Comparison of ENCODE assay signal across 14 cellular contexts in genomic region chr1:6207075-6207885, GRCh38. TPM values are rescaled to one million over a fixed set of nuclear protein-coding genes. Genes with fewer than 3 reads are reported as not detected.
DNase-seq lines count a peak whose midpoint lies in the region; ATAC-seq and TF ChIP-seq lines count a peak whose summit lies in the region.
"Had no signal": no experiment of that assay in that cellular context is flagged by ENCODE, and none has a peak within 500 bp of the region (broad histone marks: within the 10 kb centered on the region; RNA-seq: fewer than 3 reads in every experiment).

No MANE protein-coding gene starts in this region.

- TF ChIP-seq CTCF in retinal pigment epithelial cell (conservative IDR thresholded peaks at IDR 0.05; ENCODE audit: low read depth, low read length), result no peak

- H3K4me3 ChIP-seq in retinal pigment epithelial cell (ENCODE audit: low read length), result peak overlapping the region; percentile 66

- no peaks in the 10 kb centered on the region for H3K27me3 Mint-ChIP-seq in activated CD4-positive, alpha-beta T cell treated with anti-CD3 and anti-CD28 coated beads, Interleukin-2, amount 10 ng/mL, durations not matched to agents 24 days and 14 days
- H3K27me3 Mint-ChIP-seq in activated CD4-positive, alpha-beta T cell treated with anti-CD3 and anti-CD28 coated beads, Interleukin-2, amount 10 ng/mL, durations not matched to agents 7 days and 5 days, result peaks cover 18% of the 10 kb centered on the region
- no peaks in the 10 kb centered on the region for H3K27me3 Mint-ChIP-seq in T-helper 17 cell

- intact Hi-C loops in activated CD4-positive, alpha-beta T cell treated with anti-CD3 and anti-CD28 coated beads, Interleukin-2, amount 10 ng/mL, durations not matched to agents 24 days and 14 days (cut with micrococcal nuclease), result loop anchor here (5.0 kb wide), 3 partner anchors 180 to 395 kb away; partner anchors contain the start of genes ACOT7 and KLHL21
- intact Hi-C loops in Right ventricle myocardium superior (cut with DNase I), result no loop called here
- intact Hi-C loops in posterior vena cava (cut with DNase I), result loop anchor here in 1 of 2 donors (5.0 kb wide), 1 partner anchor 35 kb away; the partner anchor contains the start of gene HES3

- CTCF ChIA-PET in activated CD4-positive, alpha-beta T cell treated with anti-CD3 and anti-CD28 coated beads, Interleukin-2, amount 10 ng/mL, durations not matched to agents 7 days and 5 days (lab: Charles Lee), result interaction anchor here (0.6 to 4.6 kb wide), 5 partner anchors 11 to 242 kb away, joined by 3 to 19 read pairs (median 3); no protein-coding TSS in a partner anchor

- H3K36me3 Mint-ChIP-seq in activated CD4-positive, alpha-beta T cell treated with anti-CD3 and anti-CD28 coated beads, Interleukin-2, amount 10 ng/mL, durations not matched to agents 24 days and 14 days (ENCODE audit: low read depth), result peaks cover 17% of the 10 kb centered on the region
- no peaks in the 10 kb centered on the region for H3K36me3 Mint-ChIP-seq in activated CD4-positive, alpha-beta T cell treated with anti-CD3 and anti-CD28 coated beads, Interleukin-2, amount 10 ng/mL, durations not matched to agents 7 days and 5 days (ENCODE audit: low read depth)
- H3K36me3 Mint-ChIP-seq in T-helper 17 cell (ENCODE audit: low read depth), result no peaks in the 10 kb centered on the region

- peak overlapping the region; percentile 85 for H3K4me3 Mint-ChIP-seq in activated CD4-positive, alpha-beta T cell treated with anti-CD3 and anti-CD28 coated beads, Interleukin-2, amount 10 ng/mL, durations not matched to agents 24 days and 14 days
- H3K4me3 Mint-ChIP-seq in activated CD4-positive, alpha-beta T cell treated with anti-CD3 and anti-CD28 coated beads, Interleukin-2, amount 10 ng/mL, durations not matched to agents 7 days and 5 days, result no peak overlapping the region
- peak overlapping the region; percentile 78 for H3K4me3 Mint-ChIP-seq in T-helper 17 cell

- H3K27ac Mint-ChIP-seq in activated CD4-positive, alpha-beta T cell treated with anti-CD3 and anti-CD28 coated beads, Interleukin-2, amount 10 ng/mL, durations not matched to agents 24 days and 14 days, result peak overlapping the region; percentile 56
- no peak overlapping the region for H3K27ac Mint-ChIP-seq in activated CD4-positive, alpha-beta T cell treated with anti-CD3 and anti-CD28 coated beads, Interleukin-2, amount 10 ng/mL, durations not matched to agents 7 days and 5 days
- H3K27ac Mint-ChIP-seq in T-helper 17 cell, result no peak overlapping the region

- POLR2A ChIA-PET in activated CD4-positive, alpha-beta T cell treated with anti-CD3 and anti-CD28 coated beads, Interleukin-2, amount 10 ng/mL, durations not matched to agents 7 days and 5 days (lab: Charles Lee), result interaction anchor here (0.6 kb wide), 2 partner anchors 22 to 25 kb away, joined by 3 to 5 read pairs; no protein-coding TSS in a partner anchor

- peak; percentile 60 for DNase-seq in activated CD4-positive, alpha-beta T cell treated with anti-CD3 and anti-CD28 coated beads, Interleukin-2, amount 10 ng/mL, durations not matched to agents 24 days and 14 days
- no peak for DNase-seq in activated CD4-positive, alpha-beta T cell treated with anti-CD3 and anti-CD28 coated beads, Interleukin-2, amount 10 ng/mL, durations not matched to agents 7 days and 5 days
- DNase-seq in T-helper 17 cell (no peak), Right ventricle myocardium superior (peak; percentile 56), retinal pigment epithelial cell (ENCODE audit: low read depth) (no peak), posterior vena cava (ENCODE audit: low spot score) (no peak), Ammon's horn (ENCODE audit: low spot score) (no peak)
- DNase-seq: activated effector memory CD4-positive, alpha-beta T cell treated with anti-CD3 and anti-CD28 coated beads, Interleukin-2, amount 50 U/mL, for 16 hours; NCI-H69; stimulated activated CD4-positive, alpha-beta T cell treated with anti-CD3 and anti-CD28 coated beads, Interleukin-4, amount 100 ng/mL, for 1 hour had no signal

- peaks cover 18% of the 10 kb centered on the region for H3K4me1 Mint-ChIP-seq in activated CD4-positive, alpha-beta T cell treated with anti-CD3 and anti-CD28 coated beads, Interleukin-2, amount 10 ng/mL, durations not matched to agents 24 days and 14 days
- peaks cover 17% of the 10 kb centered on the region for H3K4me1 Mint-ChIP-seq in activated CD4-positive, alpha-beta T cell treated with anti-CD3 and anti-CD28 coated beads, Interleukin-2, amount 10 ng/mL, durations not matched to agents 7 days and 5 days
- H3K4me1 Mint-ChIP-seq in T-helper 17 cell, result peaks cover 5% of the 10 kb centered on the region

- ATAC-seq in T-helper 17 cell (no peak), Right ventricle myocardium superior (ENCODE audit: poor library complexity) (peak; percentile 44), HG03045 (IDR thresholded peaks at IDR 0.05; ENCODE audit: unreplicated experiment) (no peak)

- H3K9me3 ChIP-seq in T-helper 17 cell (ENCODE audit: control insufficient read depth, low read length, poor library complexity, severe bottlenecking), result no peaks in the 10 kb centered on the region

- no peaks in the 10 kb centered on the region for H3K9me3 Mint-ChIP-seq in activated CD4-positive, alpha-beta T cell treated with anti-CD3 and anti-CD28 coated beads, Interleukin-2, amount 10 ng/mL, durations not matched to agents 24 days and 14 days
- no peaks in the 10 kb centered on the region for H3K9me3 Mint-ChIP-seq in activated CD4-positive, alpha-beta T cell treated with anti-CD3 and anti-CD28 coated beads, Interleukin-2, amount 10 ng/mL, durations not matched to agents 7 days and 5 days

RNA-seq across cellular contexts. Expression of gene RNF207, which starts 1.4 kb away (rescaled TPM):
- total RNA-seq in activated CD4-positive, alpha-beta T cell treated with anti-CD3 and anti-CD28 coated beads, Interleukin-2, amount 10 ng/mL, durations not matched to agents 24 days and 14 days, result 53.2 and 54.7 TPM in 2 replicates
- total RNA-seq in activated CD4-positive, alpha-beta T cell treated with anti-CD3 and anti-CD28 coated beads, Interleukin-2, amount 10 ng/mL, durations not matched to agents 7 days and 5 days, result 1 to 10 TPM; 4.0 to 7.4 TPM
- total RNA-seq in T-helper 17 cell, result 10 to 100 TPM; 17.7 to 25.9 TPM
- 70.1 TPM for total RNA-seq in Right ventricle myocardium superior
- total RNA-seq in posterior vena cava, result 1 to 10 TPM; 8.6 to 8.7 TPM

RNA-seq across cellular contexts. Expression of gene RPL22, which starts 7.9 kb away (rescaled TPM):
- total RNA-seq in activated CD4-positive, alpha-beta T cell treated with anti-CD3 and anti-CD28 coated beads, Interleukin-2, amount 10 ng/mL, durations not matched to agents 24 days and 14 days, result 437 and 463 TPM in 2 replicates
- 100 to 1,000 TPM; 328 to 370 TPM for total RNA-seq in activated CD4-positive, alpha-beta T cell treated with anti-CD3 and anti-CD28 coated beads, Interleukin-2, amount 10 ng/mL, durations not matched to agents 7 days and 5 days
- total RNA-seq in T-helper 17 cell, result 100 to 1,000 TPM; 510 to 543 TPM
- total RNA-seq in Right ventricle myocardium superior, result 234 TPM
- total RNA-seq in posterior vena cava, result 100 to 1,000 TPM; 275 to 296 TPM

RNA-seq across cellular contexts. Expression of gene CHD5, which starts 27.2 kb away (rescaled TPM):
- 0.59 and 0.63 TPM in 2 replicates for total RNA-seq in activated CD4-positive, alpha-beta T cell treated with anti-CD3 and anti-CD28 coated beads, Interleukin-2, amount 10 ng/mL, durations not matched to agents 24 days and 14 days
- under 1 TPM; 0.67 to 0.96 TPM for total RNA-seq in activated CD4-positive, alpha-beta T cell treated with anti-CD3 and anti-CD28 coated beads, Interleukin-2, amount 10 ng/mL, durations not matched to agents 7 days and 5 days
- total RNA-seq in T-helper 17 cell (under 1 TPM; 0.12 to 0.63 TPM), Right ventricle myocardium superior (not detected), posterior vena cava (1 to 10 TPM; 1.4 to 2.4 TPM)

RNA-seq across cellular contexts. Expression of gene ICMT, which starts 28.5 kb away (rescaled TPM):
- total RNA-seq in activated CD4-positive, alpha-beta T cell treated with anti-CD3 and anti-CD28 coated beads, Interleukin-2, amount 10 ng/mL, durations not matched to agents 24 days and 14 days, result 67.6 and 69.4 TPM in 2 replicates
- total RNA-seq in activated CD4-positive, alpha-beta T cell treated with anti-CD3 and anti-CD28 coated beads, Interleukin-2, amount 10 ng/mL, durations not matched to agents 7 days and 5 days, result 10 to 100 TPM; 50.4 to 53.3 TPM
- total RNA-seq in T-helper 17 cell, result 10 to 100 TPM in 1 of 2 donors, 1 to 10 TPM in 1; 9.8 to 10.2 TPM
- 48.8 TPM for total RNA-seq in Right ventricle myocardium superior
- total RNA-seq in posterior vena cava, result 10 to 100 TPM; 49.6 to 61.1 TPM

RNA-seq across cellular contexts. Expression of gene HES3, which starts 36.7 kb away (rescaled TPM):
- total RNA-seq in activated CD4-positive, alpha-beta T cell treated with anti-CD3 and anti-CD28 coated beads, Interleukin-2, amount 10 ng/mL, durations not matched to agents 24 days and 14 days, result not detected in 2 replicates
- not detected for total RNA-seq in activated CD4-positive, alpha-beta T cell treated with anti-CD3 and anti-CD28 coated beads, Interleukin-2, amount 10 ng/mL, durations not matched to agents 7 days and 5 days
- total RNA-seq in T-helper 17 cell, result not detected
- total RNA-seq in Right ventricle myocardium superior, result not detected
- not detected for total RNA-seq in posterior vena cava
- total RNA-seq: A673; M059J; T-helper 1 cell treated with Interleukin-12 subunit alpha and Interleukin-12 subunit beta and Interleukin-4 antibody, amounts not matched to agents 30 ng/mL and 1 ng/mL, for 36 hours had no signal

Comparison
In these comparisons a context has a peak if more than half of its experiments do, and no peak if none do; other contexts are left out.
1. DNase-seq: peak in activated CD4-positive, alpha-beta T cell treated with anti-CD3 and anti-CD28 coated beads, Interleukin-2, amount 10 ng/mL, durations not matched to agents 24 days and 14 days (single experiment) and Right ventricle myocardium superior (single experiment); none in activated CD4-positive, alpha-beta T cell treated with anti-CD3 and anti-CD28 coated beads, Interleukin-2, amount 10 ng/mL, durations not matched to agents 7 days and 5 days (single experiment), T-helper 17 cell (0 of 3), retinal pigment epithelial cell (single experiment), posterior vena cava (single experiment) and Ammon's horn (single experiment).